In the genomic region with DNA sequence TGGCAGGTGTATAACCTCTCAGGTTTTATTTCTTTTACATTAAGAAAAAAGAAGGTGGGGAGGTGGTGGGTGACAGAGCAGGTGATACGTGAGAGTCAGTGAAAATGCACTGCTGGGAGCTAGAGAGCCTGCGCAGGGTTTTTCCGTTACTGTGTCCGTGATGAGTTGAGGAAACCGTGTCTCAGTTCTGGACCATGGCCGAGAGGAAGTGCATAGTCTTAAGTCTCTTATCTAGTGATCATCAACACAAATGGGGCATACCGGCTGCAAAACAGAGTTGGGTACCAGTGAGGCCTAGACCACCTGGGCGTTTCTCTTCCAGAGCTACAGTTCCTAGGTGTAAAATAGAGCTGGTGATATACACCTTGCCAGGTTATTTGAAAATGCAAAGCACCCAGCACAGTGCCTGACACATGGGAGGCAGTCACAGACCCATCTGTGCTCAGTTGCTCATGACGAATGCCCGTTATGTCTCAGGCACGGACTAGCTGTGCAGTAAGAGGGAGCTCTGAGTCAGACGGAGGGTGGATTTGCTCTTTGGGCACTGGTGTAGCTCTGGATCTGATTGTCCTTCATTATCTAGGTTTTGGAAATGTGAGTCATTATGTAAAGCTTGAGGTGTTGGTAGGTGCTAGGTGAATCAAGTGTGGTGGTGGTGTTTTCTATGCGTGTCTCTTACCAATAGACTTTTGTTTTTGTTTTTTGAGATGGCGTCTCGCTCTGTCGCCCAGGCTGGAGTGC, we compare ENCODE assay signal across 8 cellular contexts.
DNase-seq lines count a peak whose midpoint lies in the region; ATAC-seq and TF ChIP-seq lines count a peak whose summit lies in the region.

No MANE protein-coding gene starts in this region.

- ATAC-seq in GM18873 (IDR thresholded peaks at IDR 0.05; ENCODE audit: low FRiP score, unreplicated experiment) (peak; percentile 61), HG03045 (IDR thresholded peaks at IDR 0.05; ENCODE audit: unreplicated experiment) (peak; percentile 76)

- no peaks in the 10 kb centered on the region for H3K27me3 Mint-ChIP-seq in Caco-2 (ENCODE audit: insufficient read depth, unreplicated experiment)

- H3K4me1 ChIP-seq in right atrium auricular region (no peaks in the 10 kb centered on the region), Caco-2 (peaks cover 19% of the 10 kb centered on the region), uterus (no peaks in the 10 kb centered on the region)

- H3K27ac Mint-ChIP-seq in Caco-2 (ENCODE audit: unreplicated experiment): no peak overlapping the region

- peak; percentile 60 for DNase-seq in activated CD4-positive, CD25-positive, alpha-beta regulatory T cell treated with anti-CD3 and anti-CD28 coated beads, Interleukin-2, amount 50 U/mL, for 72 hours
- DNase-seq in fibroblast of villous mesenchyme (ENCODE audit: low read depth) (peak; percentile 66), right atrium auricular region (ENCODE audit: low spot score) (no peak), Caco-2 (no peak), uterus (no peak)
- no peak for DNase-seq in NK-92 treated with Interleukin-12 subunit alpha and Interleukin-12 subunit beta, amount 100 ng/mL, for 24 hours (lab: John Stamatoyannopoulos, UW)

- H3K27ac ChIP-seq in right atrium auricular region (no peak overlapping the region), uterus (no peak overlapping the region)

- peaks cover 16% of the 10 kb centered on the region for H3K36me3 Mint-ChIP-seq in Caco-2 (ENCODE audit: insufficient read depth, unreplicated experiment)

- CTCF ChIA-PET in Caco-2 (lab: Charles Lee): interaction anchor here (1.0 kb wide), 1 partner anchor 44 kb away, joined by 3 read pairs; no protein-coding TSS in a partner anchor

- H3K27me3 ChIP-seq in right atrium auricular region (no peaks in the 10 kb centered on the region), Caco-2 (replicated peaks; ENCODE audit: control insufficient read depth, insufficient read depth, low read length) (no peaks in the 10 kb centered on the region), uterus (no peaks in the 10 kb centered on the region)

- TF ChIP-seq POLR2A in uterus (IDR thresholded peaks at IDR 0.05): no peak

- intact Hi-C loops in Caco-2 (cut with micrococcal nuclease; ENCODE audit: unreplicated experiment) (no loop called here), uterus (cut with DNase I; ENCODE audit: low total_unique reads) (no loop called here)

- H3K9me3 ChIP-seq in right atrium auricular region (no peaks in the 10 kb centered on the region), Caco-2 (no peaks in the 10 kb centered on the region), uterus (no peaks in the 10 kb centered on the region)

- TF ChIP-seq CTCF in fibroblast of villous mesenchyme (IDR thresholded peaks at IDR 0.05; ENCODE audit: insufficient read depth, low read depth, low read length) (no peak), right atrium auricular region (IDR thresholded peaks at IDR 0.05) (no peak), Caco-2 (IDR thresholded peaks at IDR 0.05; ENCODE audit: insufficient read depth in 1 of 2, low read depth in 1 of 2, low read length in 1 of 2, severe bottlenecking in 1 of 2, unreplicated experiment in 1 of 2) (no peak), uterus (IDR thresholded peaks at IDR 0.05) (no peak)

- no peaks in the 10 kb centered on the region for H3K9me3 Mint-ChIP-seq in Caco-2 (ENCODE audit: unreplicated experiment)

- no peaks in the 10 kb centered on the region for H3K36me3 ChIP-seq in right atrium auricular region
- no peaks in the 10 kb centered on the region; the same call in 1 of the 2 replicates for H3K36me3 ChIP-seq in Caco-2 (ENCODE audit: control insufficient read depth, insufficient read depth, low read length)
- no peaks in the 10 kb centered on the region for H3K36me3 ChIP-seq in uterus

- peaks cover 25% of the 10 kb centered on the region for H3K4me1 Mint-ChIP-seq in Caco-2 (ENCODE audit: low read depth, unreplicated experiment)

- BruUV-seq in Caco-2 (replicated peaks; lab: Mats Ljungman, UMichigan): no TSS peak

- POLR2A ChIA-PET in Caco-2 (lab: Charles Lee): no interaction called here

- no peak overlapping the region for H3K4me3 Mint-ChIP-seq in Caco-2 (ENCODE audit: unreplicated experiment)

- H3K4me3 ChIP-seq in fibroblast of villous mesenchyme (ENCODE audit: low read depth, low read length) (no peak overlapping the region), right atrium auricular region (no peak overlapping the region), Caco-2 (ENCODE audit: low read depth, low read length) (no peak overlapping the region), uterus (no peak overlapping the region)

Comparison
In these comparisons a context has a peak if more than half of its experiments do, and no peak if none do; other contexts are left out.
1. DNase-seq: peak in activated CD4-positive, CD25-positive, alpha-beta regulatory T cell treated with anti-CD3 and anti-CD28 coated beads, Interleukin-2, amount 50 U/mL, for 72 hours (single experiment) and fibroblast of villous mesenchyme (single experiment); none in right atrium auricular region (single experiment), NK-92 treated with Interleukin-12 subunit alpha and Interleukin-12 subunit beta, amount 100 ng/mL, for 24 hours (single experiment), Caco-2 (0 of 2) and uterus (0 of 2).